Comparison of ENCODE assay signal across 7 cellular contexts in genomic region chr12:102957339-102958050, GRCh38. TPM values are rescaled to one million over a fixed set of nuclear protein-coding genes. Genes with fewer than 3 reads are reported as not detected.
DNase-seq lines count a peak whose midpoint lies in the region; ATAC-seq and TF ChIP-seq lines count a peak whose summit lies in the region.

TSS of gene ASCL1 (plus strand) at chr12:102957674. CDS start at chr12:102958245, 571 bp downstream.

- peaks cover 67% of the 10 kb centered on the region for H3K27me3 ChIP-seq in SJSA1 (replicated peaks)
- peaks cover 23% of the 10 kb centered on the region for H3K27me3 ChIP-seq in parathyroid adenoma (ENCODE audit: control insufficient read depth, insufficient read depth, low read length)

- no peak for TF ChIP-seq CTCF in GM12875 (IDR thresholded peaks at IDR 0.05; ENCODE audit: borderline replicate concordance, insufficient read depth, low read depth, low read length)
- no peak for TF ChIP-seq CTCF in fibroblast of mammary gland (conservative IDR thresholded peaks at IDR 0.05; ENCODE audit: control insufficient read depth, insufficient read depth, low read depth, low read length)
- no peak for TF ChIP-seq CTCF in parathyroid adenoma (IDR thresholded peaks at IDR 0.05)

- no peaks in the 10 kb centered on the region for H3K36me3 ChIP-seq in SJSA1
- H3K36me3 ChIP-seq in parathyroid adenoma (ENCODE audit: control insufficient read depth, insufficient read depth, low read length) = no peaks in the 10 kb centered on the region

- H3K79me2 ChIP-seq in parathyroid adenoma = no peaks in the 10 kb centered on the region

- peak within 1 kb of the TSS; percentile 79 for H3K4me2 ChIP-seq in parathyroid adenoma (ENCODE audit: low read length)

- H3K9ac ChIP-seq in parathyroid adenoma = no peak within 1 kb of the TSS

- H2AFZ ChIP-seq in parathyroid adenoma = peak within 1 kb of the TSS; percentile 58

- H3K4me1 ChIP-seq in SJSA1 (replicated peaks) = peaks cover 4% of the 10 kb centered on the region; the same call in 1 of the 2 replicates
- no peaks in the 10 kb centered on the region for H3K4me1 ChIP-seq in parathyroid adenoma

- no peak within 1 kb of the TSS for H3K27ac ChIP-seq in SJSA1
- H3K27ac ChIP-seq in parathyroid adenoma = no peak within 1 kb of the TSS

- H3K4me3 ChIP-seq in GM12875 (ENCODE audit: low read depth, low read length) (peak within 1 kb of the TSS; percentile 46), SJSA1 (peak within 1 kb of the TSS; percentile 16), fibroblast of mammary gland (ENCODE audit: control insufficient read depth, low read depth, low read length) (no peak within 1 kb of the TSS), parathyroid adenoma (ENCODE audit: low read depth, low read length) (peak within 1 kb of the TSS; percentile 42)

- H3K9me3 ChIP-seq in SJSA1 (replicated peaks) (peaks cover 7% of the 10 kb centered on the region; the same call in 1 of the 2 replicates), parathyroid adenoma (ENCODE audit: control insufficient read depth, low read length) (no peaks in the 10 kb centered on the region)

- ATAC-seq in HG03175 (IDR thresholded peaks at IDR 0.05; ENCODE audit: unreplicated experiment) = peak; percentile 38

- DNase-seq in SJSA1 (ENCODE audit: low read depth in 1 of 2, low spot score in 2 of 2) = peak in 1 of 2 experiments; percentile 7
- peak; percentile 22 for DNase-seq in fibroblast of mammary gland (ENCODE audit: low read depth)
- no peak for DNase-seq in NCI-H446 treated with DMSO at 0.1 percent for 48 hours (lab: John Stamatoyannopoulos, UW)
- no peak for DNase-seq in COLO829 (ENCODE audit: low spot score)

RNA-seq across cellular contexts. Expression of gene ASCL1, which starts in this region (rescaled TPM):
- total RNA-seq in SJSA1 (2014; rRNA removed; shearing (Covaris generic)) = not detected in 2 replicates
